Comparison of ENCODE assay signal across 8 cellular contexts in the genomic region with DNA sequence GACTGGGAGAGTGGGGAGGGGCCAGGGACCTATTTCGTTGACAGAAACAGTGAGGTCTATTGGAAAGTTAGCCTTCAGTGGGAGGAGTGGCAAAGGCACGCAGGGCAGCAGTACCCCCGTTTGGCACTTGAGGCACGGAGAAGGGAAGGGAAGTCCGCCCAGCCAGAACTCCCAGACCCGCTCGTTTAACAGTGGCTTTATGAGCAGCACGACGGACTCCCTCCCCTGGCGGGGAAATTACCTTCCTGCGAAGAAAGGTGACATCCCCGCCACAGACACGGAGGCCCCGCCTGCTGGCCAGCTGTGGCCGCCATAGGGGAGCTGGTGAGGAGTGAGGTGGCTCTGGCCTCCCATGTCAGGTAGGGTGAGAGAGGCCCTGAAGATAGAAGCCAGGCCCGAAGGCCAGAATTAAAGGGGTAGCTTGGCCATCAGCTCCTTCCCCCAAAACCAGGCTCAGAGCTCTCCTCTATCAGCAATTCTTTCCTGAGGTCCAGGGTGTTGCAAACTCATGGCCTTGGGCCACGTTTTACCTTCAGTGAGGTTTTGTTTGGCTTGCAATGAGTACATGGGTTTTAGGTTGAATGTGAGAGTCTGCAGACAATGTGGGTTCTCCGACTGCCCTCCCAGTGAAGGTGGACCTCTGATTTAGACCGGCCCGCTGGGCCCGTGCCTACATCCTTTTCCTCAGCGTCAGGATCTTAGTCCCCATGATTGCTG.
DNase-seq lines count a peak whose midpoint lies in the region; ATAC-seq and TF ChIP-seq lines count a peak whose summit lies in the region.

No MANE protein-coding gene starts in this region.

- CTCF ChIA-PET in AG04449 (lab: Yijun Ruan, JAX), result interaction anchor here (2.4 to 5.2 kb wide), 4 partner anchors 13 to 234 kb away, joined by 10 to 42 read pairs (median 16); a partner anchor contains a TSS
- CTCF ChIA-PET in GM10248 (lab: Yijun Ruan, JAX), result interaction anchor here (1.1 to 5.1 kb wide), 3 partner anchors 9 to 50 kb away, joined by 3 to 23 read pairs (median 8); no protein-coding TSS in a partner anchor

- H3K4me1 ChIP-seq in Karpas-422 (ENCODE audit: low read length), result peaks cover 31% of the 10 kb centered on the region
- peaks cover 20% of the 10 kb centered on the region for H3K4me1 ChIP-seq in foreskin keratinocyte

- ATAC-seq in foreskin keratinocyte, result no peak

- no peaks in the 10 kb centered on the region for H3K79me2 ChIP-seq in Karpas-422 (ENCODE audit: low read length)

- H3K4me2 ChIP-seq in Karpas-422 (ENCODE audit: low read depth, low read length, poor library complexity, severe bottlenecking), result no peak overlapping the region

- peaks cover 21% of the 10 kb centered on the region; the same call in 1 of the 2 replicates for H4K20me1 ChIP-seq in Karpas-422 (ENCODE audit: insufficient read depth, low read depth, low read length)

- H3K9me2 ChIP-seq in Karpas-422 (replicated peaks; ENCODE audit: insufficient read depth, low read length), result no peaks in the 10 kb centered on the region

- H3K4me3 ChIP-seq in AG04449 (ENCODE audit: low read depth, low read length), result peak overlapping the region; percentile 50
- peak overlapping the region; percentile 52 for H3K4me3 ChIP-seq in WERI-Rb-1 (ENCODE audit: low read depth, low read length)
- H3K4me3 ChIP-seq in Karpas-422 (ENCODE audit: low read length), result no peak overlapping the region

- DNase-seq in AG04449 (ENCODE audit: low read depth, low spot score) (no peak), GM10248 (ENCODE audit: extremely low spot score) (peak; percentile 67), WERI-Rb-1 (peak; percentile 40), kidney glomerular epithelial cell (lab: John Stamatoyannopoulos, UW) (peak; percentile 33), medulla oblongata (ENCODE audit: extremely low spot score) (no peak), Karpas-422 (no peak), foreskin keratinocyte (no peak), NCI-H1092 treated with DMSO at 0.1 percent for 48 hours (lab: John Stamatoyannopoulos, UW) (no peak)

- H3K36me3 ChIP-seq in WERI-Rb-1 (no peaks in the 10 kb centered on the region), Karpas-422 (ENCODE audit: insufficient read depth, low read length) (no peaks in the 10 kb centered on the region)

- H3K27me3 ChIP-seq in WERI-Rb-1 (ENCODE audit: insufficient read depth, low read depth, severe bottlenecking) (no peaks in the 10 kb centered on the region), Karpas-422 (ENCODE audit: low read length) (no peaks in the 10 kb centered on the region), foreskin keratinocyte (peaks cover 26% of the 10 kb centered on the region)

- H3K9me3 ChIP-seq in WERI-Rb-1 (ENCODE audit: severe bottlenecking) (no peaks in the 10 kb centered on the region), Karpas-422 (ENCODE audit: low read length) (no peaks in the 10 kb centered on the region)

- H3K27ac ChIP-seq in WERI-Rb-1, result no peak overlapping the region
- H3K27ac ChIP-seq in Karpas-422 (ENCODE audit: low read length), result no peak overlapping the region
- H3K27ac ChIP-seq in foreskin keratinocyte, result no peak overlapping the region

- no peak overlapping the region for H2AFZ ChIP-seq in Karpas-422 (ENCODE audit: low read length)

- no peak overlapping the region for H3K9ac ChIP-seq in Karpas-422 (ENCODE audit: low read length)

- TF ChIP-seq CTCF in AG04449 (IDR thresholded peaks at IDR 0.05; ENCODE audit: insufficient read depth, low read length, missing control alignments) (no peak), GM10248 (IDR thresholded peaks at IDR 0.05; ENCODE audit: control extremely low read depth, extremely low read depth, low read depth, missing control alignments) (no peak), WERI-Rb-1 (IDR thresholded peaks at IDR 0.05; ENCODE audit: low read depth, low read length) (0 out of 2 replicates have a peak, but pooled peaks have one; percentile 7), foreskin keratinocyte (conservative IDR thresholded peaks at IDR 0.05) (no peak)

- POLR2A ChIA-PET in AG04449 (lab: Yijun Ruan, JAX), result interaction anchor here (0.9 to 2.1 kb wide), 4 partner anchors 9 to 214 kb away, joined by 3 to 7 read pairs (median 4); no protein-coding TSS in a partner anchor
- POLR2A ChIA-PET in GM10248 (lab: Yijun Ruan, JAX), result no interaction called here

Comparison
In these comparisons a context has a peak if more than half of its experiments do, and no peak if none do; other contexts are left out.
1. DNase-seq: peak in GM10248 (single experiment), WERI-Rb-1 (single experiment) and kidney glomerular epithelial cell (single experiment); none in AG04449 (single experiment), medulla oblongata (single experiment), Karpas-422 (single experiment), foreskin keratinocyte (0 of 2) and NCI-H1092 treated with DMSO at 0.1 percent for 48 hours (single experiment).